In genomic region chr4:931194-931959, GRCh38 we compare ENCODE assay signal across 8 cellular contexts. TPM values are rescaled to one million over a fixed set of nuclear protein-coding genes. Genes with fewer than 3 reads are reported as not detected.
DNase-seq lines count a peak whose midpoint lies in the region; ATAC-seq and TF ChIP-seq lines count a peak whose summit lies in the region.

No MANE protein-coding gene starts in this region.

- ATAC-seq in GM19395 (IDR thresholded peaks at IDR 0.05; ENCODE audit: unreplicated experiment) (peak; percentile 1), GM19328 (IDR thresholded peaks at IDR 0.05; ENCODE audit: unreplicated experiment) (no peak)

- no TSS peak for BruUV-seq in mammary epithelial cell (replicated peaks; lab: Mats Ljungman, UMichigan)

- CTCF ChIA-PET in AG04450 (lab: Charles Lee) (no interaction called here), mammary epithelial cell (lab: Charles Lee; ENCODE audit: low non-redundant PET) (no interaction called here)

- POLR2A ChIA-PET in AG04450 (lab: Yijun Ruan, JAX): interaction anchor here (1.4 kb wide), 3 partner anchors 41 to 150 kb away, joined by 3 to 4 read pairs (median 3); partner anchors contain the start of gene DGKQ

- intact Hi-C loops in mammary epithelial cell (cut with micrococcal nuclease): loop anchor here (1.0 to 5.0 kb wide), 2 partner anchors 19 to 149 kb away; no protein-coding TSS in a partner anchor

- H3K4me3 ChIP-seq in AG04450 (ENCODE audit: low read depth, low read length) (peak overlapping the region; percentile 94), NB4 (ENCODE audit: low read depth, low read length) (peak overlapping the region; percentile 92), mammary epithelial cell (replicated peaks in 1 of 3; ENCODE audit: insufficient read depth in 1 of 3, low read depth in 2 of 3, low read length in 3 of 3) (peak overlapping the region; percentile 43 to 98 (median 98)), subcutaneous abdominal adipose tissue (ENCODE audit: low read depth in 1 of 5, low read length in 5 of 5) (peak overlapping the region; percentile 79 to 99 (median 90))

- in situ Hi-C loops in mammary epithelial cell (cut with MboI; ENCODE audit: low sequenced_read_pairs in 2 of 2): no loop called here

- no peaks in the 10 kb centered on the region for H4K20me1 ChIP-seq in mammary epithelial cell (ENCODE audit: insufficient read depth, low read length)

- TF ChIP-seq POLR2A in NB4 (IDR thresholded peaks at IDR 0.05; ENCODE audit: extremely low read depth, insufficient read length): no peak

- H3K9me3 ChIP-seq in AG04450 (ENCODE audit: control insufficient read depth, insufficient read depth, low read length): no peaks in the 10 kb centered on the region; the same call in 1 of the 2 replicates
- H3K9me3 ChIP-seq in mammary epithelial cell (replicated peaks; ENCODE audit: insufficient read depth, low read length): no peaks in the 10 kb centered on the region
- H3K9me3 ChIP-seq in subcutaneous abdominal adipose tissue (ENCODE audit: control insufficient read depth in 5 of 5, low read length in 5 of 5): no peaks in the 10 kb centered on the region

- peak overlapping the region; percentile 93 for H2AFZ ChIP-seq in mammary epithelial cell (ENCODE audit: low read depth, low read length)

- no peaks in the 10 kb centered on the region for H3K27me3 ChIP-seq in AG04450 (ENCODE audit: control insufficient read depth, insufficient read depth, low read length)
- no peaks in the 10 kb centered on the region for H3K27me3 ChIP-seq in mammary epithelial cell (ENCODE audit: insufficient read depth, low read length)
- H3K27me3 ChIP-seq in subcutaneous abdominal adipose tissue (ENCODE audit: control insufficient read depth in 5 of 5, insufficient read depth in 4 of 5, low read length in 5 of 5): no peaks in the 10 kb centered on the region

- DNase-seq in AG04450 (ENCODE audit: low read depth, low spot score) (no peak), NB4 (ENCODE audit: low read depth) (peak; percentile 39), mammary epithelial cell (peak; percentile 38), left kidney (ENCODE audit: low read depth, low spot score) (peak; percentile 16), NCI-H774 (lab: John Stamatoyannopoulos, UW) (no peak)

- H3K4me2 ChIP-seq in mammary epithelial cell (ENCODE audit: insufficient read depth, low read depth, low read length): peak overlapping the region; percentile 78

- 2% methylated on average over 6 of the region's 31 CpGs for WGBS in mammary epithelial cell (ENCODE audit: low coverage, missing lambda C conversion rate)

- TF ChIP-seq CTCF in AG04450 (IDR thresholded peaks at IDR 0.05; ENCODE audit: low read depth, low read length): no peak
- no peak for TF ChIP-seq CTCF in NB4 (IDR thresholded peaks at IDR 0.05; ENCODE audit: low read depth, low read length)
- no peak for TF ChIP-seq CTCF in mammary epithelial cell (conservative IDR thresholded peaks at IDR 0.05 in 1 of 2, IDR thresholded peaks at IDR 0.05 in 1 of 2; ENCODE audit: extremely low read depth in 1 of 2, insufficient read depth in 1 of 2, low read depth in 1 of 2, low read length in 2 of 2)

- H3K9ac ChIP-seq in mammary epithelial cell (ENCODE audit: insufficient read depth, low read length): peak overlapping the region; percentile 85
- H3K9ac ChIP-seq in subcutaneous abdominal adipose tissue (ENCODE audit: low read length in 5 of 5): peak overlapping the region; percentile 48 to 99 (median 96)

- peak overlapping the region; percentile 57 for H3K27ac ChIP-seq in AG04450 (ENCODE audit: low read depth, low read length)
- peak overlapping the region; percentile 63 for H3K27ac ChIP-seq in mammary epithelial cell (ENCODE audit: insufficient read depth, low read depth, low read length)
- H3K27ac ChIP-seq in subcutaneous abdominal adipose tissue (ENCODE audit: low read depth, low read length): peak overlapping the region; percentile 90

- dilution Hi-C loops in mammary epithelial cell (cut with HindIII; ENCODE audit: low sequenced_read_pairs): loop anchor here (5.0 kb wide), 1 partner anchor 84 kb away; no protein-coding TSS in a partner anchor

- H3K79me2 ChIP-seq in mammary epithelial cell (ENCODE audit: insufficient read depth, low read length): peaks cover 55% of the 10 kb centered on the region

- H3K4me1 ChIP-seq in mammary epithelial cell (ENCODE audit: insufficient read depth, low read length) (peaks cover 20% of the 10 kb centered on the region), subcutaneous abdominal adipose tissue (ENCODE audit: control insufficient read depth in 5 of 5, insufficient read depth in 5 of 5, low read length in 5 of 5) (peaks cover 3 to 43% (median 34%) of the 10 kb centered on the region in 5 donors)

- H3K36me3 ChIP-seq in mammary epithelial cell (ENCODE audit: insufficient read depth, low read length) (no peaks in the 10 kb centered on the region), subcutaneous abdominal adipose tissue (ENCODE audit: control insufficient read depth in 5 of 5, insufficient read depth in 5 of 5, low read length in 5 of 5) (peaks cover 0 to 6% (median under 1%) of the 10 kb centered on the region in 5 donors)

RNA-seq across cellular contexts. Expression of gene GAK, which starts 0.7 kb away (rescaled TPM):
- polyA plus RNA-seq in AG04450 (2011; rRNA removed) (17.0 and 21.5 TPM in 2 replicates), mammary epithelial cell (25.1 TPM)
- polyA minus RNA-seq in AG04450 (2011; rRNA and poly(A)+ RNA removed): 36.8 and 41.8 TPM in 2 replicates
- total RNA-seq in mammary epithelial cell: 100 to 1,000 TPM in 1 of 2 donors, 10 to 100 TPM in 1; 59.5 to 109 TPM
- 29.7 TPM for polyA minus RNA-seq in mammary epithelial cell

RNA-seq across cellular contexts. Expression of gene TMEM175, which starts 0.9 kb away (rescaled TPM):
- polyA plus RNA-seq in AG04450 (2011; rRNA removed) (27.9 and 31.8 TPM in 2 replicates), mammary epithelial cell (13.8 TPM)
- 17.2 and 25.7 TPM in 2 replicates for polyA minus RNA-seq in AG04450 (2011; rRNA and poly(A)+ RNA removed)
- 10 to 100 TPM; 12.0 to 21.5 TPM for total RNA-seq in mammary epithelial cell
- 50.0 TPM for polyA minus RNA-seq in mammary epithelial cell

RNA-seq across cellular contexts. Expression of gene DGKQ, which starts 42.0 kb away (rescaled TPM):
- 4.5 and 6.0 TPM in 2 replicates for polyA plus RNA-seq in AG04450 (2011; rRNA removed)
- polyA minus RNA-seq in AG04450 (2011; rRNA and poly(A)+ RNA removed): 3.0 and 3.5 TPM in 2 replicates
- 10 to 100 TPM; 13.7 to 13.8 TPM for total RNA-seq in mammary epithelial cell
- 6.8 TPM for polyA plus RNA-seq in mammary epithelial cell
- polyA minus RNA-seq in mammary epithelial cell: 4.2 TPM

RNA-seq across cellular contexts. Expression of gene IDUA, which starts 55.5 kb away (rescaled TPM):
- polyA plus RNA-seq in AG04450 (2011; rRNA removed) (3.9 and 5.9 TPM in 2 replicates), mammary epithelial cell (4.2 TPM)
- polyA minus RNA-seq in AG04450 (2011; rRNA and poly(A)+ RNA removed): 1.7 and 3.4 TPM in 2 replicates
- total RNA-seq in mammary epithelial cell: 10 to 100 TPM; 17.8 to 30.8 TPM
- 0.98 TPM for polyA minus RNA-seq in mammary epithelial cell

Comparison
In these comparisons a context has a peak if more than half of its experiments do, and no peak if none do; other contexts are left out.
1. DNase-seq: peak in NB4 (single experiment), mammary epithelial cell (single experiment) and left kidney (single experiment); none in AG04450 (single experiment) and NCI-H774 (single experiment).
2. Peak in every context shown above with its lines, with median percentiles within 50 percentile points of each other: H3K27ac ChIP-seq and H3K4me3 ChIP-seq.